ENCODE assay signal across 1 cellular context in genomic region chr6:159761135-159761872, GRCh38.
TF ChIP-seq lines count a peak whose summit lies in the region.

No MANE protein-coding gene starts in this region.

TF ChIP-seq in K562, 482 proteins besides CTCF, POLR2A, EP300 and RAD21 (continued from another document and continues in another):
- TF ChIP-seq ZBTB40 (IDR thresholded peaks at IDR 0.05) (peak; percentile 71), ZBTB40 (CRISPR knock-in tag; IDR thresholded peaks at IDR 0.05) (no peak), ZHX1 (conservative IDR thresholded peaks at IDR 0.05; ENCODE audit: low read length) (no peak), ZNF408 (CRISPR knock-in tag; IDR thresholded peaks at IDR 0.05; ENCODE audit: low read depth) (no peak), ZBTB11 (CRISPR knock-in tag; IDR thresholded peaks at IDR 0.05) (peak in 1 of 3 experiments; percentile 81; a peak in 2 of 6 replicates), NR2C1 (IDR thresholded peaks at IDR 0.05) (no peak), NR2C1 (tag; IDR thresholded peaks at IDR 0.05) (no peak), FOXK2 (conservative IDR thresholded peaks at IDR 0.05 in 1 of 2, IDR thresholded peaks at IDR 0.05 in 1 of 2; ENCODE audit: low read depth in 2 of 2) (no peak), ZFP91 (CRISPR knock-in tag; IDR thresholded peaks at IDR 0.05) (no peak), ZNF740 (CRISPR knock-in tag; IDR thresholded peaks at IDR 0.05) (peak; percentile 41; the same call in 1 of the 2 replicates), ZNF740 (tag; IDR thresholded peaks at IDR 0.05) (no peak), ZNF197 (CRISPR knock-in tag; IDR thresholded peaks at IDR 0.05; ENCODE audit: low read depth) (no peak), PCBP2 (IDR thresholded peaks at IDR 0.05; ENCODE audit: low read depth, low read length, poor library complexity, severe bottlenecking) (no peak), POLR3A (IDR thresholded peaks at IDR 0.05; ENCODE audit: borderline replicate concordance, extremely low read depth, insufficient read depth, insufficient read length) (no peak), BMI1 (IDR thresholded peaks at IDR 0.05; ENCODE audit: low read length) (no peak), PHTF2 (CRISPR knock-in tag; IDR thresholded peaks at IDR 0.05) (no peak), SMC3 (conservative IDR thresholded peaks at IDR 0.05; ENCODE audit: insufficient read depth, low read depth, low read length) (no peak), ZSCAN29 (IDR thresholded peaks at IDR 0.05) (no peak), NFIC (IDR thresholded peaks at IDR 0.05) (no peak), BDP1 (IDR thresholded peaks at IDR 0.05; ENCODE audit: insufficient read depth, insufficient read length) (no peak), U2AF1 (optimal IDR thresholded peaks at IDR 0.05; ENCODE audit: low read depth, low read length) (no peak), MYBL2 (IDR thresholded peaks at IDR 0.05; ENCODE audit: low read depth) (no peak), MYBL2 (CRISPR knock-in tag; IDR thresholded peaks at IDR 0.05; ENCODE audit: borderline replicate concordance) (no peak), TCF3 (CRISPR knock-in tag; IDR thresholded peaks at IDR 0.05) (no peak), ARID1B (IDR thresholded peaks at IDR 0.05) (no peak), TFE3 (CRISPR knock-in tag; IDR thresholded peaks at IDR 0.05) (no peak), CREM (IDR thresholded peaks at IDR 0.05; ENCODE audit: low read depth) (peak; percentile 26; the same call in 1 of the 2 replicates), ZNF780A (CRISPR knock-in tag; IDR thresholded peaks at IDR 0.05) (no peak), SAP30 (IDR thresholded peaks at IDR 0.05; ENCODE audit: borderline replicate concordance, insufficient read depth, low read depth, low read length, poor library complexity, severe bottlenecking) (no peak), NFRKB (IDR thresholded peaks at IDR 0.05; ENCODE audit: low read depth) (no peak), ZNF592 (IDR thresholded peaks at IDR 0.05) (0 out of 2 replicates have a peak, but pooled peaks have one; percentile 59), KLF1 (tag; IDR thresholded peaks at IDR 0.05) (no peak), MAFF (IDR thresholded peaks at IDR 0.05; ENCODE audit: low read length) (no peak), ZNF444 (CRISPR knock-in tag; IDR thresholded peaks at IDR 0.05) (no peak), CEBPG (CRISPR knock-in tag; IDR thresholded peaks at IDR 0.05) (no peak), CEBPG (tag; conservative IDR thresholded peaks at IDR 0.05 in 1 of 2, IDR thresholded peaks at IDR 0.05 in 1 of 2) (no peak), POLR2H (tag; IDR thresholded peaks at IDR 0.05; ENCODE audit: low read depth) (0 out of 2 replicates have a peak, but pooled peaks have one; percentile 53), NCOA1 (IDR thresholded peaks at IDR 0.05; ENCODE audit: low read depth) (no peak)
